In genomic region chr5:123545506-123545905, GRCh38 we compare ENCODE assay signal across 8 cellular contexts. TPM values are rescaled to one million over a fixed set of nuclear protein-coding genes. Genes with fewer than 3 reads are reported as not detected.
DNase-seq lines count a peak whose midpoint lies in the region; ATAC-seq and TF ChIP-seq lines count a peak whose summit lies in the region.

No MANE protein-coding gene starts in this region.

- H3K27me3 Mint-ChIP-seq in HFFc6 (ENCODE audit: insufficient read depth): peaks cover 2% of the 10 kb centered on the region; the same call in 1 of the 2 replicates

- H3K4me1 ChIP-seq in BE2C: peaks cover 3% of the 10 kb centered on the region

- H3K27ac Mint-ChIP-seq in HFFc6: no peak overlapping the region

- H3K4me1 Mint-ChIP-seq in HFFc6 (ENCODE audit: low read depth): peaks cover 28% of the 10 kb centered on the region

- H3K27me3 ChIP-seq in BE2C: no peaks in the 10 kb centered on the region
- no peaks in the 10 kb centered on the region for H3K27me3 ChIP-seq in WERI-Rb-1 (ENCODE audit: insufficient read depth, low read depth, severe bottlenecking)

- DNase-seq in BE2C: peak; percentile 58
- DNase-seq in HFFc6: peak; percentile 8
- DNase-seq in WERI-Rb-1: peak; percentile 39
- DNase-seq in iris pigment epithelial cell (ENCODE audit: low read depth): peak; percentile 23
- no peak for DNase-seq in NCI-H2196 treated with DMSO at 0.1 percent for 48 hours (lab: John Stamatoyannopoulos, UW; ENCODE audit: unreplicated experiment)
- no peak for DNase-seq in HuH-7.5 (ENCODE audit: low spot score)
- DNase-seq in NAMALWA (ENCODE audit: low spot score): no peak

- H3K4me3 ChIP-seq in BE2C (ENCODE audit: low read depth, low read length) (no peak overlapping the region), WERI-Rb-1 (ENCODE audit: low read depth, low read length) (no peak overlapping the region)

- no peaks in the 10 kb centered on the region for H3K9me3 Mint-ChIP-seq in HFFc6

- H3K36me3 Mint-ChIP-seq in HFFc6 (ENCODE audit: low read depth): no peaks in the 10 kb centered on the region

- H3K27ac ChIP-seq in WERI-Rb-1: no peak overlapping the region

- H3K9me3 ChIP-seq in BE2C (no peaks in the 10 kb centered on the region), WERI-Rb-1 (ENCODE audit: severe bottlenecking) (no peaks in the 10 kb centered on the region)

- peak; percentile 85 for TF ChIP-seq CTCF in BE2C (IDR thresholded peaks at IDR 0.05; ENCODE audit: low read depth, low read length)
- TF ChIP-seq CTCF in HFFc6 (IDR thresholded peaks at IDR 0.05): peak; percentile 77
- peak; percentile 71 for TF ChIP-seq CTCF in WERI-Rb-1 (IDR thresholded peaks at IDR 0.05; ENCODE audit: low read depth, low read length)

- H3K4me3 Mint-ChIP-seq in HFFc6: no peak overlapping the region

- H3K36me3 ChIP-seq in BE2C: no peaks in the 10 kb centered on the region
- no peaks in the 10 kb centered on the region for H3K36me3 ChIP-seq in WERI-Rb-1

- no peak for ATAC-seq in HG03135 (IDR thresholded peaks at IDR 0.05; ENCODE audit: unreplicated experiment)

RNA-seq across cellular contexts. Expression of gene CSNK1G3, which starts 33.5 kb away (rescaled TPM):
- 19.1 TPM for polyA plus RNA-seq in BE2C (2012; ENCODE audit: insufficient read depth, insufficient read length, low read depth)
- total RNA-seq in HFFc6 (2021; fragmentation: NEBNext Ultra II Directional; extraction: Animal tissue kit (Norgen Biotek cat#: 25700)): 10 to 100 TPM; 28.9 to 40.0 (median 33.3) TPM

Comparison
In these comparisons a context has a peak if more than half of its experiments do, and no peak if none do; other contexts are left out.
1. DNase-seq: peak in BE2C (single experiment), HFFc6 (single experiment), WERI-Rb-1 (single experiment) and iris pigment epithelial cell (single experiment); none in NCI-H2196 treated with DMSO at 0.1 percent for 48 hours (single experiment), HuH-7.5 (single experiment) and NAMALWA (single experiment).
2. Peak in every context shown above with its lines, with median percentiles within 50 percentile points of each other: CTCF ChIP-seq.